In genomic region chr20:33554914-33555420, GRCh38 we compare ENCODE assay signal across 8 cellular contexts.
DNase-seq lines count a peak whose midpoint lies in the region; ATAC-seq and TF ChIP-seq lines count a peak whose summit lies in the region.

No MANE protein-coding gene starts in this region.

- TF ChIP-seq CTCF in CD14-positive monocyte (IDR thresholded peaks at IDR 0.05) (no peak), natural killer cell (IDR thresholded peaks at IDR 0.05) (no peak)

- H3K9me3 Mint-ChIP-seq in CD14-positive monocyte (no peaks in the 10 kb centered on the region), natural killer cell (no peaks in the 10 kb centered on the region)

- DNase-seq in CD14-positive monocyte (ENCODE audit: low spot score): no peak
- peak; percentile 91 for DNase-seq in NCI-H1694 (lab: John Stamatoyannopoulos, UW)
- peak; percentile 28 for DNase-seq in T1000 (lab: John Stamatoyannopoulos, UW)
- peak; percentile 84 for DNase-seq in epithelial cell of prostate (ENCODE audit: low read depth, low spot score)
- no peak for DNase-seq in natural killer cell
- no peak for DNase-seq in G401 (ENCODE audit: low spot score)

- intact Hi-C loops in CD14-positive monocyte (cut with micrococcal nuclease): no loop called here
- intact Hi-C loops in natural killer cell (cut with micrococcal nuclease): loop anchor here (2.0 kb wide), 1 partner anchor 64 kb away; the partner anchor contains the start of gene CBFA2T2

- H3K27ac Mint-ChIP-seq in CD14-positive monocyte: peak overlapping the region in 6 of 7 donors; percentile 52 to 71 (median 64)
- peak overlapping the region; percentile 90 to 93 for H3K27ac Mint-ChIP-seq in natural killer cell

- peak overlapping the region; percentile 15 for H3K27ac ChIP-seq in epithelial cell of prostate

- peak; percentile 89 for ATAC-seq in GM18858 (IDR thresholded peaks at IDR 0.05; ENCODE audit: unreplicated experiment)
- peak; percentile 87 for ATAC-seq in HG02973 (IDR thresholded peaks at IDR 0.05; ENCODE audit: unreplicated experiment)
- ATAC-seq in natural killer cell: peak; percentile 95 to 98 (median 97)

- H3K27me3 Mint-ChIP-seq in CD14-positive monocyte (ENCODE audit: low read depth in 3 of 3) (no peaks in the 10 kb centered on the region), natural killer cell (ENCODE audit: low read depth in 2 of 2) (no peaks in the 10 kb centered on the region)

- H3K36me3 Mint-ChIP-seq in CD14-positive monocyte (peaks cover 23 to 39% of the 10 kb centered on the region in 2 donors), natural killer cell (peaks cover 7% of the 10 kb centered on the region)

- H3K4me1 Mint-ChIP-seq in CD14-positive monocyte (peaks cover 10% of the 10 kb centered on the region), natural killer cell (peaks cover 18 to 28% of the 10 kb centered on the region in 2 donors)

- in situ Hi-C loops in G401 (cut with HindIII; ENCODE audit: low sequenced_read_pairs): no loop called here

- H3K4me3 Mint-ChIP-seq in CD14-positive monocyte (no peak overlapping the region), natural killer cell (peak overlapping the region; percentile 69)

Comparison
In these comparisons a context has a peak if more than half of its experiments do, and no peak if none do; other contexts are left out.
1. DNase-seq: peak in NCI-H1694 (single experiment), T1000 (single experiment) and epithelial cell of prostate (single experiment); none in CD14-positive monocyte (single experiment), natural killer cell (single experiment) and G401 (single experiment).
2. Peak in every context shown above with its lines, with median percentiles within 50 percentile points of each other: ATAC-seq.